8 cellular contexts compared by ENCODE assay signal in genomic region chr5:174725261-174725990, GRCh38. TPM values are rescaled to one million over a fixed set of nuclear protein-coding genes. Genes with fewer than 3 reads are reported as not detected.
DNase-seq lines count a peak whose midpoint lies in the region; TF ChIP-seq lines count a peak whose summit lies in the region.
"Had no signal": no experiment of that assay in that cellular context is flagged by ENCODE, and none has a peak within 500 bp of the region (broad histone marks: within the 10 kb centered on the region; RNA-seq: fewer than 3 reads in every experiment).

No MANE protein-coding gene starts in this region.

- H3K27ac ChIP-seq in HUES48 (ENCODE audit: low read depth, low read length) (no peak overlapping the region), subcutaneous abdominal adipose tissue (ENCODE audit: low read depth, low read length) (no peak overlapping the region)

- H3K27ac Mint-ChIP-seq in brain, result peak overlapping the region; percentile 33 to 89 (median 74)

- H3K9ac ChIP-seq in HUES48 (ENCODE audit: low read depth, low read length), result no peak overlapping the region
- peak overlapping the region; percentile 26 to 75 (median 62) for H3K9ac ChIP-seq in subcutaneous abdominal adipose tissue (ENCODE audit: low read length in 5 of 5)

- H3K36me3 Mint-ChIP-seq in brain, result peaks cover 6% of the 10 kb centered on the region

- H3K27me3 ChIP-seq in HUES48 (ENCODE audit: control insufficient read depth, insufficient read depth, low read length), result peaks cover 99% of the 10 kb centered on the region
- peaks cover 20 to 61% (median 42%) of the 10 kb centered on the region in 5 donors for H3K27me3 ChIP-seq in subcutaneous abdominal adipose tissue (ENCODE audit: control insufficient read depth in 5 of 5, insufficient read depth in 4 of 5, low read length in 5 of 5)

- 12 to 17% methylated on average over 30 of the region's 30 CpGs for whole genome bisulfite sequencing in lower leg skin, 2 donors

- H3K4me1 ChIP-seq in HUES48 (ENCODE audit: control insufficient read depth, insufficient read depth, low read length) (peaks cover 46% of the 10 kb centered on the region), subcutaneous abdominal adipose tissue (ENCODE audit: control insufficient read depth in 5 of 5, insufficient read depth in 5 of 5, low read length in 5 of 5) (peaks cover 0 to 34% (median 28%) of the 10 kb centered on the region in 5 donors)

- H3K4me1 Mint-ChIP-seq in brain, result peaks cover 36% of the 10 kb centered on the region

- intact Hi-C loops in lower leg skin (cut with DNase I; ENCODE audit: low total_unique reads), result no loop called here

- H3K36me3 ChIP-seq in HUES48 (ENCODE audit: control insufficient read depth, insufficient read depth, low read length) (no peaks in the 10 kb centered on the region), subcutaneous abdominal adipose tissue (ENCODE audit: control insufficient read depth in 5 of 5, insufficient read depth in 5 of 5, low read length in 5 of 5) (peaks cover 0 to 4% (median 0%) of the 10 kb centered on the region in 5 donors)

- peaks cover 0 to 2% (median 0%) of the 10 kb centered on the region in 5 experiments for H3K9me3 Mint-ChIP-seq in brain

- TF ChIP-seq POLR2A in lower leg skin (IDR thresholded peaks at IDR 0.05), result no peak

- H3K27me3 Mint-ChIP-seq in brain, result peaks cover 100% of the 10 kb centered on the region

- peak overlapping the region; percentile 75 for H3K4me3 ChIP-seq in HUES48 (ENCODE audit: low read depth, low read length)
- H3K4me3 ChIP-seq in lower leg skin (ENCODE audit: low read depth, poor library complexity, severe bottlenecking), result peak overlapping the region; percentile 45
- peak overlapping the region; percentile 67 to 78 (median 72) for H3K4me3 ChIP-seq in subcutaneous abdominal adipose tissue (ENCODE audit: low read depth in 1 of 5, low read length in 5 of 5)

- H3K9me3 ChIP-seq in HUES48 (ENCODE audit: control insufficient read depth, insufficient read depth, low read length) (no peaks in the 10 kb centered on the region), subcutaneous abdominal adipose tissue (ENCODE audit: control insufficient read depth in 5 of 5, low read length in 5 of 5) (no peaks in the 10 kb centered on the region)

- DNase-seq in lower leg skin (ENCODE audit: low spot score in 2 of 2) (no peak), SIG-M5 treated with dmso at 0.1 percent for 504 hours (lab: John Stamatoyannopoulos, UW; ENCODE audit: unreplicated experiment) (no peak), inferior parietal cortex (ENCODE audit: extremely low spot score) (no peak), mucosa of gallbladder (ENCODE audit: low spot score) (no peak)
- DNase-seq: T-helper 2 cell had no signal

- H3K4me3 Mint-ChIP-seq in brain, result peak overlapping the region; percentile 84 to 93 (median 88)

- TF ChIP-seq CTCF in brain (conservative IDR thresholded peaks at IDR 0.05), result no peak
- no peak for TF ChIP-seq CTCF in lower leg skin (IDR thresholded peaks at IDR 0.05)

RNA-seq across cellular contexts. Expression of gene MSX2, which starts 1.0 kb away (rescaled TPM):
- polyA plus RNA-seq in brain (ENCODE audit: insufficient read depth, low read depth, low replicate concordance), result 0.54 TPM
- 1 to 10 TPM; 5.4 to 7.9 (median 6.3) TPM for total RNA-seq in lower leg skin
- total RNA-seq in mucosa of gallbladder, result 2.5 TPM
